10 cellular contexts compared by ENCODE assay signal in the genomic region with DNA sequence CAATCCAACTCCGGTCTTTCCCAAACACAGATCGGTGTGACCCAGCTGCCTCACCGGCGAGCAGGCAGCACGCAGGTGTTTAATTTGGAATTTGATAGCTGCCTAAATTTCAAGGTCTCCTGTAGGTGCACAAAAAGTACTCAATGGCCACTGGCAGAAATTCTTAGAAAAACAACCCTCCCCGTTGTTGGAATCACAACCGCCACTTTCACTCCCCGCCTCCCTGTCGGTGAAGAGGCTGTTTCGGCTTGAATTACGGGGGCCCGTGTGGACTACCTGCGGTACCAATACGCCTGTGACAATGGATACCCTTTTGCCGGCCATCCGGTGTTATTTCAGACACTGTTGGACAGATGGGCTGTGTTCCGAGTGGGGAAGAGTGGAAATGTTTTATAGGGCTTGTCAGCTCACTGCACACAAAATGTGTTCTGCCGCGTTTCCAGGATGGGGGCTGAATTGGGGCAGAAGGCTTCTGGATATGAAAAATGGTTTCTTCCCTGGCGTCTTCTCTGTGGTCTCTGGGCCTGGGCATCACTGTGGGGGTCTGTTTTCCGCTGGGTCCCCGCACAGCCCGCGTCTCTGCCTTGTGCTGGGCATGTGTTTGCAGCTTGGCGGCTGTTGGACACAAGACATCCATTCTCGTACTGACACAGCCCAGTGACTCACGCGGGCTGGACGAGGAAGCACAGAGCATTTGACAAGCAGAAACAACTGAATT. TPM values are rescaled to one million over a fixed set of nuclear protein-coding genes. Genes with fewer than 3 reads are reported as not detected.
A peak's percentile ranks its signal among the peaks of the same experiment; 100 is the strongest.
DNase-seq lines count a peak whose midpoint lies in the region; ATAC-seq lines count a peak whose summit lies in the region.
"Had no signal": no experiment of that assay in that cellular context is flagged by ENCODE, and none has a peak within 500 bp of the region (broad histone marks: within the 10 kb centered on the region; RNA-seq: fewer than 3 reads in every experiment).

No MANE protein-coding gene starts in this region.

- H3K9ac ChIP-seq in duodenal mucosa (ENCODE audit: low read depth in 1 of 2, low read length in 2 of 2), result peak overlapping the region; percentile 4 to 32

- peaks cover 5% of the 10 kb centered on the region for H3K36me3 Mint-ChIP-seq in T-helper 17 cell (ENCODE audit: low read depth)

- peaks cover 0 to 9% of the 10 kb centered on the region in 2 donors for H3K4me1 ChIP-seq in duodenal mucosa (ENCODE audit: control insufficient read depth in 1 of 2, insufficient read depth in 2 of 2, low read length in 2 of 2)

- peaks cover 0 to 6% of the 10 kb centered on the region in 2 donors for H3K27me3 ChIP-seq in duodenal mucosa (ENCODE audit: control insufficient read depth in 1 of 2, insufficient read depth in 2 of 2, low read length in 2 of 2)

- peaks cover 4% of the 10 kb centered on the region for H3K4me1 Mint-ChIP-seq in T-helper 17 cell
- H3K4me1 Mint-ChIP-seq: activated B cell treated with CpG ODN at 0.5 μM for 24 hours had no signal

- DNase-seq in EH (ENCODE audit: low read depth) (peak; percentile 21), NCI-H2171 (lab: John Stamatoyannopoulos, UW) (peak; percentile 76), renal cortical epithelial cell (ENCODE audit: low read depth) (peak; percentile 57), NCI-H2029 (lab: John Stamatoyannopoulos, UW) (no peak), hippocampal formation (lab: John Stamatoyannopoulos, UW) (no peak), T-helper 17 cell (no peak)
- DNase-seq: activated B cell treated with CpG ODN at 0.5 μM for 24 hours had no signal

- peaks cover 39% of the 10 kb centered on the region for H3K27me3 Mint-ChIP-seq in T-helper 17 cell

- H3K27ac ChIP-seq in duodenal mucosa (ENCODE audit: low read depth, low read length), result no peak overlapping the region

- H3K9me3 ChIP-seq in duodenal mucosa (ENCODE audit: control insufficient read depth in 1 of 2, low read length in 2 of 2) (peaks cover 2 to 3% of the 10 kb centered on the region in 2 donors), T-helper 17 cell (ENCODE audit: control insufficient read depth, low read length, poor library complexity, severe bottlenecking) (no peaks in the 10 kb centered on the region)

- H3K4me3 Mint-ChIP-seq in T-helper 17 cell, result no peak overlapping the region
- H3K4me3 Mint-ChIP-seq: activated B cell treated with CpG ODN at 0.5 μM for 24 hours; central memory CD8-positive, alpha-beta T cell had no signal

- no peak overlapping the region for H3K27ac Mint-ChIP-seq in T-helper 17 cell
- H3K27ac Mint-ChIP-seq: activated B cell treated with CpG ODN at 0.5 μM for 24 hours had no signal

- ATAC-seq in GM21576 (IDR thresholded peaks at IDR 0.05; ENCODE audit: unreplicated experiment) (no peak), T-helper 17 cell (no peak)

- H3K36me3 ChIP-seq in duodenal mucosa (ENCODE audit: control insufficient read depth in 1 of 2, insufficient read depth in 2 of 2, low read length in 2 of 2), result no peaks in the 10 kb centered on the region

- H3K4me3 ChIP-seq in duodenal mucosa (ENCODE audit: low read depth in 1 of 2, low read length in 2 of 2), result peak overlapping the region; percentile 48 to 55

RNA-seq across cellular contexts. Expression of a gene that starts 45.4 kb away (rescaled TPM):
- total RNA-seq in renal cortical epithelial cell (not detected in 2 replicates), T-helper 17 cell (not detected)
- total RNA-seq: activated B cell treated with CpG ODN at 0.5 μM for 24 hours had no signal

RNA-seq across cellular contexts. Expression of a gene that starts 55.4 kb away (rescaled TPM):
- total RNA-seq in renal cortical epithelial cell (not detected in 2 replicates), T-helper 17 cell (not detected)
- total RNA-seq: activated B cell treated with CpG ODN at 0.5 μM for 24 hours had no signal

Comparison
In these comparisons a context has a peak if more than half of its experiments do, and no peak if none do; other contexts are left out.
1. DNase-seq: peak in EH (single experiment), NCI-H2171 (single experiment) and renal cortical epithelial cell (single experiment); none in NCI-H2029 (single experiment), hippocampal formation (0 of 2) and T-helper 17 cell (0 of 3).